In the genomic region with DNA sequence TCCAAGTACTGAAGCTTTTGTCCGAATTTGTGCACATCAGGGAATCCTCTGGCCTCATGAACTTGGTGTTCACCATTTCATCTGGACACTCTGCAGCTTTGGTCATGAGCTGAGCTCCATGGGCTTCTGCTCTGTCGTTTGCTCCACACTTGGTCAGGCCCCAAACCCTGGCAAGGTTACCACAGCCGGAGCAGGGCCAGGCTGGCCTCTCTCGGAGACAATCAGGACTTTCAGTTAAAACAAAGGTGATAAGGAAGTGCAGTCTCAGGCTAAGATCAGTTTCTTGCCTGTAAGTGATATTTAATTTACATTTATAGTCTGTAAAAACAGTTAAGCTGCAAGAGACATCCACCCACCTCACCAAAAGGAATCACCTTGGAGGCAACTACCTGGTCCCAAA, we compare ENCODE assay signal across 24 cellular contexts.
DNase-seq lines count a peak whose midpoint lies in the region; ATAC-seq, FAIRE-seq and TF ChIP-seq lines count a peak whose summit lies in the region.
"Had no signal": no experiment of that assay in that cellular context is flagged by ENCODE, and none has a peak within 500 bp of the region (broad histone marks: within the 10 kb centered on the region; RNA-seq: fewer than 3 reads in every experiment).

No MANE protein-coding gene starts in this region.

- peaks cover 0 to 3% of the 10 kb centered on the region in 2 experiments for H3K36me3 ChIP-seq in trophoblast cell (ENCODE audit: control insufficient read depth in 1 of 2, insufficient read depth in 2 of 2, low read length in 2 of 2)
- H3K36me3 ChIP-seq: BE2C had no signal

- H3K27ac ChIP-seq in A549 (peak overlapping the region; percentile 76 to 80), trophoblast cell (ENCODE audit: low read depth, low read length) (no peak overlapping the region)
- H3K27ac ChIP-seq: HL-60 had no signal

- no peak overlapping the region for H2BK120ac ChIP-seq in trophoblast cell (ENCODE audit: insufficient read depth, low read length, poor library complexity)

- no peak overlapping the region for H3K18ac ChIP-seq in trophoblast cell (ENCODE audit: low read length)

- no peak overlapping the region for H2AK5ac ChIP-seq in trophoblast cell (ENCODE audit: low read length)

- H3K9me3 ChIP-seq in A549: no peaks in the 10 kb centered on the region
- H3K9me3 ChIP-seq in trophoblast cell (ENCODE audit: insufficient read depth, low read depth, low read length): no peaks in the 10 kb centered on the region
- H3K9me3 ChIP-seq: BE2C had no signal

- TF ChIP-seq POLR2A in A549 (IDR thresholded peaks at IDR 0.05; ENCODE audit: low read length): no peak

- H3K27me3 ChIP-seq in trophoblast cell (ENCODE audit: insufficient read depth, low read length): no peaks in the 10 kb centered on the region
- H3K27me3 ChIP-seq: BE2C had no signal

- no peak overlapping the region for H3K4ac ChIP-seq in trophoblast cell (ENCODE audit: low read depth, low read length)

- no peak for FAIRE-seq in A549 (lab: Jason Lieb, UNC)
- peak; percentile 55 for FAIRE-seq in HTR-8/SVneo (lab: Jason Lieb, UNC)
- FAIRE-seq: GM12891, GM19239, K562 had no signal

- H3K4me1 ChIP-seq in A549: peaks cover 55% of the 10 kb centered on the region
- no peaks in the 10 kb centered on the region for H3K4me1 ChIP-seq in trophoblast cell (ENCODE audit: control insufficient read depth in 1 of 2, insufficient read depth in 2 of 2, low read length in 2 of 2)

- H3K9ac ChIP-seq in trophoblast cell (ENCODE audit: low read length): peak overlapping the region; percentile 0

- H3K4me3 ChIP-seq in A549 (no peak overlapping the region), trophoblast cell (ENCODE audit: low read depth, low read length) (no peak overlapping the region)
- H3K4me3 ChIP-seq: K562 had no signal

- no peak overlapping the region for H4K8ac ChIP-seq in trophoblast cell (ENCODE audit: low read depth, low read length)

- no peak overlapping the region for H2BK5ac ChIP-seq in trophoblast cell (ENCODE audit: low read depth, low read length, poor library complexity)

- DNase-seq in A549 (ENCODE audit: low read depth in 1 of 2, low spot score in 1 of 2): no peak
- no peak for DNase-seq in HTR-8/SVneo (ENCODE audit: insufficient read length, low spot score)
- peak; percentile 32 to 35 for DNase-seq in left colon
- DNase-seq in trophoblast cell: no peak
- DNase-seq in NCI-H69 (lab: John Stamatoyannopoulos, UW): no peak
- DNase-seq: 8988T; ACHN; BE2C; C1 segment of cervical spinal cord; CD4-positive, CD25-positive, alpha-beta regulatory T cell; CD8-positive, alpha-beta memory T cell; COR-L47; DMS 273 treated with DMSO at 0.1 percent for 48 hours; DMS53; DND-41; EL; HCEC 1CT; IMR-90 had no signal

- no peak for TF ChIP-seq RAD21 in A549 (conservative IDR thresholded peaks at IDR 0.05 in 1 of 2, IDR thresholded peaks at IDR 0.05 in 1 of 2)

- WGBS in A549 (ENCODE audit: missing lambda C conversion rate): 95% methylated on average over 4 of the region's 4 CpGs
- WGBS in trophoblast cell (ENCODE audit: extremely low coverage, insufficient coverage, insufficient read length): no CpG with 5 or more reads among the region's 4 CpGs

- H3K79me1 ChIP-seq in trophoblast cell (ENCODE audit: low read length): no peaks in the 10 kb centered on the region

- TF ChIP-seq CTCF in A549 (IDR thresholded peaks at IDR 0.05): no peak

- H3K4me2 ChIP-seq in A549 (peak overlapping the region; percentile 76; the same call in 1 of the 3 replicates), trophoblast cell (ENCODE audit: low read length) (no peak overlapping the region)

- ATAC-seq in A549 (no peak), left colon (peak; percentile 81), HG03196 (IDR thresholded peaks at IDR 0.05; ENCODE audit: unreplicated experiment) (no peak), HG02610 (IDR thresholded peaks at IDR 0.05; ENCODE audit: unreplicated experiment) (no peak)
- ATAC-seq: K562 had no signal

- no peak for TF ChIP-seq EP300 in A549 (IDR thresholded peaks at IDR 0.05)

- H4K12ac ChIP-seq in trophoblast cell (ENCODE audit: low read depth, low read length): no peak overlapping the region

- no peak overlapping the region for H2AFZ ChIP-seq in trophoblast cell (ENCODE audit: insufficient read depth, low read length, poor library complexity)

- no peak overlapping the region for H2BK12ac ChIP-seq in trophoblast cell (ENCODE audit: low read length)

- POLR2A ChIA-PET in A549 (lab: Yijun Ruan, JAX): no interaction called here

- H3K14ac ChIP-seq in trophoblast cell (ENCODE audit: low read length): no peak overlapping the region

- H3K23ac ChIP-seq in trophoblast cell (ENCODE audit: low read length): no peak overlapping the region

- intact Hi-C loops in left colon (cut with DNase I, micrococcal nuclease): no loop called here

- H3K79me2 ChIP-seq in trophoblast cell (ENCODE audit: control insufficient read depth, insufficient read depth, low read length, poor library complexity): no peaks in the 10 kb centered on the region

- CTCF ChIA-PET in A549 (lab: Yijun Ruan, JAX): no interaction called here

- no peak overlapping the region for H4K91ac ChIP-seq in trophoblast cell (ENCODE audit: low read depth, low read length)

TF ChIP-seq in A549, 52 proteins besides CTCF, POLR2A, EP300 and RAD21:
- no peak for TF ChIP-seq MYC (IDR thresholded peaks at IDR 0.05; ENCODE audit: borderline replicate concordance, low read length)
- TF ChIP-seq, protein P1, sequence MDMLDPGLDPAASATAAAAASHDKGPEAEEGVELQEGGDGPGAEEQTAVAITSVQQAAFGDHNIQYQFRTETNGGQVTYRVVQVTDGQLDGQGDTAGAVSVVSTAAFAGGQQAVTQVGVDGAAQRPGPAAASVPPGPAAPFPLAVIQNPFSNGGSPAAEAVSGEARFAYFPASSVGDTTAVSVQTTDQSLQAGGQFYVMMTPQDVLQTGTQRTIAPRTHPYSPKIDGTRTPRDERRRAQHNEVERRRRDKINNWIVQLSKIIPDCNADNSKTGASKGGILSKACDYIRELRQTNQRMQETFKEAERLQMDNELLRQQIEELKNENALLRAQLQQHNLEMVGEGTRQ (IDR thresholded peaks at IDR 0.05): no peak
- TF ChIP-seq CHD2 (IDR thresholded peaks at IDR 0.05; ENCODE audit: low read length, partially characterized antibody): no peak
- TF ChIP-seq ESRRA (IDR thresholded peaks at IDR 0.05; ENCODE audit: borderline replicate concordance, low read length): no peak
- no peak for TF ChIP-seq RFX5 (IDR thresholded peaks at IDR 0.05)
- no peak for TF ChIP-seq HMGXB4 (CRISPR knock-in tag; IDR thresholded peaks at IDR 0.05; ENCODE audit: borderline replicate concordance)
- TF ChIP-seq FOSL2 (IDR thresholded peaks at IDR 0.05): no peak
- no peak for TF ChIP-seq FOSL2 (CRISPR knock-in tag; IDR thresholded peaks at IDR 0.05)

Comparison
In these comparisons a context has a peak if more than half of its experiments do, and no peak if none do; other contexts are left out.
1. DNase-seq: peak in left colon (2 of 2); none in A549 (0 of 2), HTR-8/SVneo (single experiment), trophoblast cell (0 of 2) and NCI-H69 (single experiment).